8 cellular contexts compared by ENCODE assay signal in genomic region chr11:61361686-61362541, GRCh38. TPM values are rescaled to one million over a fixed set of nuclear protein-coding genes. Genes with fewer than 3 reads are reported as not detected.
DNase-seq lines count a peak whose midpoint lies in the region; ATAC-seq lines count a peak whose summit lies in the region.

TSS of gene CYB561A3 (minus strand) at chr11:61361882. CDS start at chr11:61356713, 5,169 bp downstream.
TSS of gene TMEM138 (plus strand) at chr11:61362374. CDS start at chr11:61364391, 2,017 bp downstream.

- H3K4me3 Mint-ChIP-seq in CD8-positive, alpha-beta memory T cell: peak within 1 kb of the TSS; percentile 95 to 99 (median 96)

- CTCF ChIA-PET in CD8-positive, alpha-beta memory T cell (lab: Charles Lee): interaction anchor here (1.2 to 5.7 kb wide), 4 partner anchors 24 to 68 kb away, joined by 4 to 78 read pairs (median 22); partner anchors contain the start of genes CPSF7, DDB1, SDHAF2 and TKFC

- peak within 1 kb of the TSS; percentile 97 for H3K4me2 ChIP-seq in mesendoderm (ENCODE audit: low read length)

- H4K5ac ChIP-seq in mesendoderm (ENCODE audit: low read length): peak within 1 kb of the TSS; percentile 40

- POLR2A ChIA-PET in CD8-positive, alpha-beta memory T cell (lab: Charles Lee): interaction anchor here (0.6 to 3.7 kb wide), 9 partner anchors 21 to 1703 kb away, joined by 3 to 42 read pairs (median 7); partner anchors contain the start of genes CPSF7, DDB1, SDHAF2 and TKFC

- H3K18ac ChIP-seq in mesendoderm (ENCODE audit: low read length): peak within 1 kb of the TSS; percentile 85

- H3K27ac ChIP-seq in CD8-positive, alpha-beta memory T cell (ENCODE audit: low read depth, low read length): peak within 1 kb of the TSS; percentile 88
- peak within 1 kb of the TSS; percentile 97 for H3K27ac ChIP-seq in mesendoderm (ENCODE audit: low read depth, low read length)

- peak within 1 kb of the TSS; percentile 91 for H3K4me3 ChIP-seq in CD8-positive, alpha-beta memory T cell (ENCODE audit: low read length)
- H3K4me3 ChIP-seq in endocrine pancreas (ENCODE audit: control insufficient read depth, insufficient read depth, low read length): peak within 1 kb of the TSS; percentile 82
- peak within 1 kb of the TSS; percentile 95 for H3K4me3 ChIP-seq in mesendoderm (ENCODE audit: low read length)

- peak within 1 kb of the TSS; percentile 76 for H3K4ac ChIP-seq in mesendoderm (ENCODE audit: low read depth, low read length)

- peaks cover 18% of the 10 kb centered on the region for H3K79me2 ChIP-seq in mesendoderm (ENCODE audit: control insufficient read depth, insufficient read depth, low read length)

- H3K27me3 Mint-ChIP-seq in CD8-positive, alpha-beta memory T cell: no peaks in the 10 kb centered on the region

- peak within 1 kb of the TSS; percentile 91 to 100 (median 98) for H3K27ac Mint-ChIP-seq in CD8-positive, alpha-beta memory T cell

- peak within 1 kb of the TSS; percentile 74 for H2BK5ac ChIP-seq in mesendoderm (ENCODE audit: low read length)

- H3K9me3 Mint-ChIP-seq in CD8-positive, alpha-beta memory T cell: no peaks in the 10 kb centered on the region

- peak within 1 kb of the TSS; percentile 95 for H3K56ac ChIP-seq in mesendoderm (ENCODE audit: low read length)

- peaks cover 17% of the 10 kb centered on the region for H3K36me3 ChIP-seq in CD8-positive, alpha-beta memory T cell (ENCODE audit: insufficient read depth, low read length)
- H3K36me3 ChIP-seq in endocrine pancreas (ENCODE audit: control insufficient read depth, insufficient read depth, low read length) (no peaks in the 10 kb centered on the region), mesendoderm (ENCODE audit: control insufficient read depth, insufficient read depth, low read length) (peaks cover 10% of the 10 kb centered on the region)

- H3K4me1 ChIP-seq in CD8-positive, alpha-beta memory T cell (ENCODE audit: insufficient read depth, low read length): peaks cover 29% of the 10 kb centered on the region
- H3K4me1 ChIP-seq in endocrine pancreas (ENCODE audit: control insufficient read depth, insufficient read depth, low read length) (peaks cover 7% of the 10 kb centered on the region), mesendoderm (ENCODE audit: control insufficient read depth, low read depth, low read length) (no peaks in the 10 kb centered on the region)

- peak within 1 kb of the TSS; percentile 65 for H2AK5ac ChIP-seq in mesendoderm (ENCODE audit: low read length)

- H3K27me3 ChIP-seq in CD8-positive, alpha-beta memory T cell (ENCODE audit: insufficient read depth, low read length, poor library complexity, severe bottlenecking): no peaks in the 10 kb centered on the region
- H3K27me3 ChIP-seq in endocrine pancreas (ENCODE audit: control insufficient read depth, insufficient read depth, low read length) (no peaks in the 10 kb centered on the region), mesendoderm (ENCODE audit: insufficient read depth, low read length, poor library complexity) (no peaks in the 10 kb centered on the region)

- no peak within 1 kb of the TSS for H2BK15ac ChIP-seq in mesendoderm (replicated peaks; ENCODE audit: low read depth)

- H3K36me3 Mint-ChIP-seq in CD8-positive, alpha-beta memory T cell: peaks cover 0 to 43% (median 2%) of the 10 kb centered on the region in 3 donors

- no peaks in the 10 kb centered on the region for H3K9me3 ChIP-seq in CD8-positive, alpha-beta memory T cell (ENCODE audit: low read length)
- no peaks in the 10 kb centered on the region for H3K9me3 ChIP-seq in endocrine pancreas (ENCODE audit: control insufficient read depth, low read length)

- peaks cover 29 to 44% (median 39%) of the 10 kb centered on the region in 3 donors for H3K4me1 Mint-ChIP-seq in CD8-positive, alpha-beta memory T cell

- ATAC-seq in GM19467 (IDR thresholded peaks at IDR 0.05; ENCODE audit: unreplicated experiment): peak; percentile 78

- no peak within 1 kb of the TSS for H2BK120ac ChIP-seq in mesendoderm (ENCODE audit: low read depth, low read length)

- peak within 1 kb of the TSS; percentile 82 for H4K8ac ChIP-seq in mesendoderm (ENCODE audit: low read depth, low read length)

- H3K79me1 ChIP-seq in mesendoderm (ENCODE audit: low read length): peaks cover 11% of the 10 kb centered on the region

- peak within 1 kb of the TSS; percentile 34 for H3K23ac ChIP-seq in mesendoderm (ENCODE audit: low read length)

- H3K9ac ChIP-seq in endocrine pancreas (ENCODE audit: control insufficient read depth, insufficient read depth, low read length): peak within 1 kb of the TSS; percentile 78
- H3K9ac ChIP-seq in mesendoderm (ENCODE audit: low read length): peak within 1 kb of the TSS; percentile 92

- DNase-seq in CD8-positive, alpha-beta memory T cell: peak; percentile 79 to 92 (median 84)
- DNase-seq in HS-5 (ENCODE audit: low read depth) (peak; percentile 87), NOMO-1 treated with DMSO at 0.1 percent for 48 hours (lab: John Stamatoyannopoulos, UW; ENCODE audit: unreplicated experiment) (peak; percentile 97), mesendoderm (peak; percentile 97)
- DNase-seq in activated CD8-positive, alpha-beta memory T cell treated with anti-CD3 and anti-CD28 coated beads for 48 hours (ENCODE audit: low read depth in 2 of 3, low spot score in 2 of 3): peak; percentile 72 to 85 (median 72)
- peak; percentile 67 for DNase-seq in stimulated activated CD8-positive, alpha-beta memory T cell treated with anti-CD3 and anti-CD28 coated beads, Interleukin-15, amount 100 ng/mL, for 1 hour (ENCODE audit: low read depth)

- no CpG with 5 or more reads among the region's 65 CpGs for WGBS in mesendoderm (ENCODE audit: extremely low coverage, insufficient coverage, low lambda C conversion rate)

RNA-seq across cellular contexts. Expression of gene CYB561A3, which starts in this region (rescaled TPM):
- total RNA-seq in CD8-positive, alpha-beta memory T cell: 10 to 100 TPM; 53.0 to 53.7 TPM
- polyA plus RNA-seq in CD8-positive, alpha-beta memory T cell: 62.1 TPM
- polyA plus RNA-seq in mesendoderm (2013, experiment 1 of 2): 12.7 TPM
- polyA plus RNA-seq in mesendoderm (2013, experiment 2 of 2): 13.1 TPM

RNA-seq across cellular contexts. Expression of gene TMEM138, which starts in this region (rescaled TPM):
- 10 to 100 TPM; 74.4 to 75.1 TPM for total RNA-seq in CD8-positive, alpha-beta memory T cell
- 54.3 TPM for polyA plus RNA-seq in CD8-positive, alpha-beta memory T cell
- 52.8 TPM for polyA plus RNA-seq in mesendoderm (2013, experiment 1 of 2)
- 51.4 TPM for polyA plus RNA-seq in mesendoderm (2013, experiment 2 of 2)

Comparison
In these comparisons a context has a peak if more than half of its experiments do, and no peak if none do; other contexts are left out.
1. Peak in every context shown above with its lines: DNase-seq, ATAC-seq, H3K4me3 ChIP-seq and H3K27ac ChIP-seq.